In genomic region chr22:30717331-30717921, GRCh38 we compare ENCODE assay signal across 11 cellular contexts. TPM values are rescaled to one million over a fixed set of nuclear protein-coding genes. Genes with fewer than 3 reads are reported as not detected.
DNase-seq lines count a peak whose midpoint lies in the region; ATAC-seq and TF ChIP-seq lines count a peak whose summit lies in the region.
"Had no signal": no experiment of that assay in that cellular context is flagged by ENCODE, and none has a peak within 500 bp of the region (broad histone marks: within the 10 kb centered on the region; RNA-seq: fewer than 3 reads in every experiment).

No MANE protein-coding gene starts in this region.

- H3K27ac Mint-ChIP-seq in HFFc6 (peak overlapping the region; percentile 81), brain (peak overlapping the region in 3 of 5 experiments; percentile 45 to 61 (median 54))

- H3K27me3 Mint-ChIP-seq in HFFc6 (ENCODE audit: insufficient read depth) (no peaks in the 10 kb centered on the region), brain (peaks cover 1% of the 10 kb centered on the region)

- H3K4me3 ChIP-seq in body of pancreas = no peak overlapping the region
- H3K4me3 ChIP-seq: testis had no signal

- intact Hi-C loops in Right ventricle myocardium inferior (cut with DNase I) = no loop called here
- intact Hi-C loops in body of pancreas (cut with DNase I) = no loop called here

- H3K36me3 Mint-ChIP-seq in HFFc6 (ENCODE audit: low read depth) = no peaks in the 10 kb centered on the region
- peaks cover 26% of the 10 kb centered on the region for H3K36me3 Mint-ChIP-seq in brain

- TF ChIP-seq POLR2A in body of pancreas (IDR thresholded peaks at IDR 0.05) = no peak

- DNase-seq in AG08396 (ENCODE audit: low spot score) (peak; percentile 43), HFFc6 (peak; percentile 78), kidney tubule cell (ENCODE audit: low spot score) (peak; percentile 72), Right ventricle myocardium inferior (ENCODE audit: missing footprints) (no peak), body of pancreas (no peak)
- DNase-seq: islet precursor cell, NCI-H1105 treated with DMSO at 0.1 percent for 48 hours, testis had no signal

- peaks cover 4% of the 10 kb centered on the region for H3K4me1 ChIP-seq in body of pancreas
- H3K4me1 ChIP-seq: testis had no signal

- peak overlapping the region; percentile 40; the same call in 1 of the 2 replicates for H3K4me3 Mint-ChIP-seq in HFFc6
- no peak overlapping the region for H3K4me3 Mint-ChIP-seq in brain

- no peaks in the 10 kb centered on the region for H3K36me3 ChIP-seq in body of pancreas (replicated peaks in 1 of 2; ENCODE audit: insufficient read depth in 1 of 2, low read depth in 2 of 2)

- H3K9me3 ChIP-seq in body of pancreas = no peaks in the 10 kb centered on the region
- H3K9me3 ChIP-seq: testis had no signal

- H3K9me3 Mint-ChIP-seq in HFFc6 (no peaks in the 10 kb centered on the region), brain (peaks cover 0 to 4% (median 0%) of the 10 kb centered on the region in 5 experiments)

- TF ChIP-seq CTCF in HFFc6 (IDR thresholded peaks at IDR 0.05) (no peak), brain (conservative IDR thresholded peaks at IDR 0.05) (no peak), body of pancreas (IDR thresholded peaks at IDR 0.05) (no peak)

- no peak for ATAC-seq in HG03469 (IDR thresholded peaks at IDR 0.05; ENCODE audit: unreplicated experiment)
- ATAC-seq in HG03457 (IDR thresholded peaks at IDR 0.05; ENCODE audit: unreplicated experiment) = no peak
- ATAC-seq in Right ventricle myocardium inferior = no peak
- ATAC-seq in body of pancreas = no peak

- H3K4me1 Mint-ChIP-seq in HFFc6 (ENCODE audit: low read depth) (peaks cover 26% of the 10 kb centered on the region), brain (peaks cover 33% of the 10 kb centered on the region)

- WGBS in body of pancreas, 2 donors = 64 to 68% methylated on average over 4 of the region's 4 CpGs

- H3K27me3 ChIP-seq in body of pancreas = no peaks in the 10 kb centered on the region
- H3K27me3 ChIP-seq: testis had no signal

- no peak overlapping the region for H3K27ac ChIP-seq in body of pancreas
- H3K27ac ChIP-seq: testis had no signal

RNA-seq across cellular contexts. Expression of gene OSBP2, which starts 22.8 kb away (rescaled TPM):
- under 1 TPM in 5 of 6 experiments, not detected in 1; 0.09 to 0.37 (median 0.28) TPM for total RNA-seq in HFFc6 (2021; fragmentation: NEBNext Ultra II Directional; extraction: Animal tissue kit (Norgen Biotek cat#: 25700))
- 11.2 TPM for polyA plus RNA-seq in brain (ENCODE audit: insufficient read depth, low read depth, low replicate concordance)
- total RNA-seq in Right ventricle myocardium inferior = 11.1 TPM
- 1 to 10 TPM; 2.3 to 3.0 TPM for total RNA-seq in body of pancreas

RNA-seq across cellular contexts. Expression of gene DUSP18, which starts 49.8 kb away (rescaled TPM):
- total RNA-seq in HFFc6 (2021; fragmentation: NEBNext Ultra II Directional; extraction: Animal tissue kit (Norgen Biotek cat#: 25700)) = 1 to 10 TPM; 4.7 to 7.3 (median 6.0) TPM
- 4.2 TPM for polyA plus RNA-seq in brain (ENCODE audit: insufficient read depth, low read depth, low replicate concordance)
- 2.8 TPM for total RNA-seq in Right ventricle myocardium inferior
- 10 to 100 TPM in 1 of 2 donors, 1 to 10 TPM in 1; 2.3 to 19.1 TPM for total RNA-seq in body of pancreas

Comparison
In these comparisons a context has a peak if more than half of its experiments do, and no peak if none do; other contexts are left out.
1. DNase-seq: peak in AG08396 (single experiment), HFFc6 (single experiment) and kidney tubule cell (single experiment); none in Right ventricle myocardium inferior (single experiment) and body of pancreas (0 of 4).